In the genomic region with DNA sequence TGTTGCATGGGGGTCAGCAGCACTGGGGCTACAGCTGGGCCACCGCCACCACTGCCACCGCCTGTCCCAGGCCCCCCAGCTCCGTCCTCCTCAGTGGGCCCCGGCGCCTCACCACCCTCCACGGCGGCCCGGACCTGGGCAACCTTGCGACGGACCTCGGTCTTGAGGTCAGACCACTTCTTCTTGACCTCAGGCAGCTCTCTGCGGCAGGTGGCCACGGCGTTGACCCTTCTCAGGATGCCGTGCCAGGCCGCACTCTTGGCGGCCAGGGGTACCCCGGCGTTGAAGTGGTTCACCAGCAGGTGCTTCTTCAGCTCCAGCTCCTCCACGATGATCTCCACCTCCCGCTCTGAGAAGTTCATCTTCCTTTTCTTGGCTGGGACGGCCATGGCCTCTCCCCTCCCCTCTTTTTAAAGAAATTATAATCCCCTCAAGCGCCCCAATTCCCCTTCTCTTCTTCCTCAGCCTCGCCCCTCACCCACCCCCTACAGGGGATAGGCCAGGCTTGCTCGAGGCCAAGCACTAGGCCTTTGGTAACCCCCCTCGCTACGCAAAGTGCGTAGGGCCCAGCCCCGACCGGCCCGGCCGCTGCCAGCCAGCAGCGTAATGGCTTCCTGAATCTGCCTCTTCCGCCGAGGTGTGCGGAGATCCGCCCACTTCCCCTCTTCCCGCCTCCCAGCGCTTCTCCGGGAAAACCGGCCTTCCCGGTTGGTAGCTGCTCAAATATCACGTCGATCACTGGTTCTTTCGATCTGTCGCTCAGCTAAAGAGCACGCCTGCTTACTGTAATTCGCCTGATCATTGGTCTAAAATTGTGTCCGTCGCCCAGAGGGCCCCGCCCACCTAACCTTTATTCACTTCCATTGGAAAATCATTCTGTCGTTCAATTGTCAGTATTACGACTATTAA, we compare ENCODE assay signal across 8 cellular contexts. TPM values are rescaled to one million over a fixed set of nuclear protein-coding genes. Genes with fewer than 3 reads are reported as not detected.
DNase-seq lines count a peak whose midpoint lies in the region; ATAC-seq, FAIRE-seq and TF ChIP-seq lines count a peak whose summit lies in the region.

TSS of gene NAIF1 (minus strand) at position 608 of the 909 bp plus-strand sequence. CDS start at position 389, 219 bp downstream.

- H2AFZ ChIP-seq in smooth muscle cell (ENCODE audit: low read depth): peak within 1 kb of the TSS; percentile 83

- H3K4me1 ChIP-seq in smooth muscle cell (ENCODE audit: low read depth): peaks cover 22% of the 10 kb centered on the region

- in situ Hi-C loops in ACHN (cut with HindIII; ENCODE audit: low pct_ligation_motif_present, low pct_unique_long_range_greater_than_20kb, low sequenced_read_pairs): no loop called here

- no peaks in the 10 kb centered on the region for H3F3A ChIP-seq in smooth muscle cell (ENCODE audit: low read depth)

- peak within 1 kb of the TSS; percentile 97 for H3K27ac ChIP-seq in smooth muscle cell (ENCODE audit: low read depth)

- TF ChIP-seq CTCF in WI38 (IDR thresholded peaks at IDR 0.05; ENCODE audit: low read depth, low read length) (no peak), bronchial epithelial cell (IDR thresholded peaks at IDR 0.05; ENCODE audit: insufficient read depth, low read length, severe bottlenecking) (no peak), smooth muscle cell (IDR thresholded peaks at IDR 0.05; ENCODE audit: borderline replicate concordance, insufficient read depth, poor library complexity, severe bottlenecking) (no peak)

- DNase-seq in ACHN: peak; percentile 98
- DNase-seq in NCI-H2227 (lab: John Stamatoyannopoulos, UW; ENCODE audit: unreplicated experiment): peak; percentile 97
- DNase-seq in bronchial epithelial cell (ENCODE audit: low read depth): peak; percentile 98
- DNase-seq in iPS-NIHi7 (ENCODE audit: extremely low spot score): peak; percentile 96
- DNase-seq in smooth muscle cell (lab: John Stamatoyannopoulos, UW; ENCODE audit: unreplicated experiment): peak; percentile 82

- H3K4me2 ChIP-seq in smooth muscle cell: peak within 1 kb of the TSS; percentile 95

- peak; percentile 71 for ATAC-seq in GM18873 (IDR thresholded peaks at IDR 0.05; ENCODE audit: low FRiP score, unreplicated experiment)
- peak; percentile 51 for ATAC-seq in HG03139 (IDR thresholded peaks at IDR 0.05; ENCODE audit: unreplicated experiment)

- 41% methylated on average over 53 of the region's 53 CpGs for WGBS in smooth muscle cell (ENCODE audit: low lambda C conversion rate)

- peak within 1 kb of the TSS; percentile 97 for H3K9ac ChIP-seq in smooth muscle cell (ENCODE audit: low read depth)

- FAIRE-seq in bronchial epithelial cell (lab: Jason Lieb, UNC): peak; percentile 64

- H3K4me3 ChIP-seq in WI38 (ENCODE audit: low read depth, low read length) (peak within 1 kb of the TSS; percentile 89), bronchial epithelial cell (ENCODE audit: low read depth, low read length) (peak within 1 kb of the TSS; percentile 69), smooth muscle cell (peak within 1 kb of the TSS; percentile 80)

- H3K79me2 ChIP-seq in smooth muscle cell (ENCODE audit: low read depth): peaks cover 39% of the 10 kb centered on the region

- H3K27me3 ChIP-seq in bronchial epithelial cell (ENCODE audit: control insufficient read depth, insufficient read depth, low read length) (no peaks in the 10 kb centered on the region), smooth muscle cell (ENCODE audit: low read depth) (no peaks in the 10 kb centered on the region)

- no peaks in the 10 kb centered on the region for H3K9me3 ChIP-seq in smooth muscle cell (replicated peaks; ENCODE audit: low read depth)

- peaks cover 10% of the 10 kb centered on the region for H4K20me1 ChIP-seq in smooth muscle cell (ENCODE audit: low read depth)

- H3K36me3 ChIP-seq in bronchial epithelial cell (ENCODE audit: control insufficient read depth, insufficient read depth, low read length) (peaks cover 7% of the 10 kb centered on the region), smooth muscle cell (ENCODE audit: low read depth) (no peaks in the 10 kb centered on the region)

RNA-seq across cellular contexts. Expression of gene NAIF1, which starts in this region (rescaled TPM):
- total RNA-seq in bronchial epithelial cell: 10.3 and 12.4 TPM in 2 replicates
- total RNA-seq in smooth muscle cell: 3.8 and 5.2 TPM in 2 replicates
- 6.7 and 8.9 TPM in 2 replicates for polyA plus RNA-seq in smooth muscle cell

Comparison
In these comparisons a context has a peak if more than half of its experiments do, and no peak if none do; other contexts are left out.
1. Peak in every context shown above with its lines: DNase-seq, ATAC-seq, H3K4me3 ChIP-seq and H3K27ac ChIP-seq.